ENCODE assay signal across 23 cellular contexts in the genomic region with DNA sequence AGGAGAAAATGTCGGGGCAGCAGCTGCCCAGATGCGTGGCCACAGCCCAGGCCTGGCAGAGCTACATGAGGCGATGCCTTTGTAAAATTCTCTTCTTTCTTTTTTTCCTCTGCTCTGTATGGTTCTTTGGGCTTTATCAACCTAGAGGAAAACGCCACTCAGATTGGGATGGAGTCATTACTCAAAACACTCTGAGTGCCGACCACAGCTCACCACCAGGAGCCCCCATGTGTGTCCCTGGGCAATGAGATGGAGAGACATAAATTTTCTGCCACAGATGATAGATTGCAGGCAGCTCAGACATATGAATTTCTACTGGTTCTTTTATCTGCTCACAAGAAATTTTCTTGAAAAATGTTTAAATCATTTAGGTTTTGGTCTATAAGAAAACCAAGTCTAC. TPM values are rescaled to one million over a fixed set of nuclear protein-coding genes. Genes with fewer than 3 reads are reported as not detected.
DNase-seq lines count a peak whose midpoint lies in the region; ATAC-seq, FAIRE-seq and TF ChIP-seq lines count a peak whose summit lies in the region.
"Had no signal": no experiment of that assay in that cellular context is flagged by ENCODE, and none has a peak within 500 bp of the region (broad histone marks: within the 10 kb centered on the region; RNA-seq: fewer than 3 reads in every experiment).

No MANE protein-coding gene starts in this region.

- peaks cover 6% of the 10 kb centered on the region for H3K36me3 Mint-ChIP-seq in nephron (ENCODE audit: low read depth)
- H3K36me3 Mint-ChIP-seq: CD14-positive monocyte had no signal

- H3K9ac ChIP-seq in PC-3 (ENCODE audit: low read length) = no peak overlapping the region

- no peak overlapping the region for H3K4me3 Mint-ChIP-seq in nephron
- H3K4me3 Mint-ChIP-seq: B cell, CD14-positive monocyte, H9, HFFc6 had no signal

- no peaks in the 10 kb centered on the region for H4K20me1 ChIP-seq in PC-3 (ENCODE audit: low read length)

- no peaks in the 10 kb centered on the region for H3K9me3 Mint-ChIP-seq in nephron

- BruUV-seq in PC-3 (replicated peaks; lab: Mats Ljungman, UMichigan) = no TSS peak

- POLR2A ChIA-PET in PC-3 (lab: Charles Lee; ENCODE audit: unreplicated experiment) = no interaction called here

- H3K79me2 ChIP-seq in PC-3 (ENCODE audit: low read length) = no peaks in the 10 kb centered on the region

- no peaks in the 10 kb centered on the region for H3K9me3 ChIP-seq in PC-3 (ENCODE audit: low read length)
- H3K9me3 ChIP-seq: A549 had no signal

- H3K36me3 ChIP-seq in PC-3 (ENCODE audit: low read depth, low read length) = no peaks in the 10 kb centered on the region

- intact Hi-C loops in PC-3 (cut with micrococcal nuclease) = no loop called here

- TF ChIP-seq CTCF in D721Med (IDR thresholded peaks at IDR 0.05; ENCODE audit: insufficient read depth, missing control alignments) (no peak), nephron (IDR thresholded peaks at IDR 0.05; ENCODE audit: unreplicated experiment in 3 of 3) (no peak), PC-3 (conservative IDR thresholded peaks at IDR 0.05; ENCODE audit: low read depth, low read length) (no peak)

- H3K27ac ChIP-seq in PC-3 (ENCODE audit: low read length) = no peak overlapping the region
- H3K27ac ChIP-seq: A549 had no signal

- H3K27me3 ChIP-seq in PC-3 (ENCODE audit: low read length) = no peaks in the 10 kb centered on the region

- no peaks in the 10 kb centered on the region for H3K27me3 Mint-ChIP-seq in nephron (ENCODE audit: low read depth)

- no peaks in the 10 kb centered on the region for H3F3A ChIP-seq in PC-3 (ENCODE audit: low read length, unreplicated experiment)

- H3K4me1 Mint-ChIP-seq in nephron = peaks cover 8% of the 10 kb centered on the region
- H3K4me1 Mint-ChIP-seq: B cell, CD14-positive monocyte had no signal

- no peaks in the 10 kb centered on the region for H3K9me2 ChIP-seq in PC-3 (replicated peaks; ENCODE audit: low read length)

- no peaks in the 10 kb centered on the region for H3K4me1 ChIP-seq in PC-3 (ENCODE audit: insufficient read depth, low read length)
- H3K4me1 ChIP-seq: A549 had no signal

- H2AFZ ChIP-seq in PC-3 (ENCODE audit: low read length) = no peak overlapping the region

- DNase-seq in D721Med (ENCODE audit: insufficient read length, low spot score) (peak; percentile 35), PC-3 (no peak), cerebellum (ENCODE audit: low spot score) (no peak), NCI-H1417 (lab: John Stamatoyannopoulos, UW) (no peak)
- DNase-seq: DMS53, GDM1, H9, HFFc6, KG1, NCI-H1092 treated with DMSO at 0.1 percent for 48 hours, NCI-H2029 treated with DMSO at 0.1 percent for 48 hours, NCI-H345, NCI-H524 treated with DMSO at 0.1 percent for 48 hours, NCI-H82, SHP77 had no signal

- peak; percentile 41 for ATAC-seq in GM18511 (IDR thresholded peaks at IDR 0.05; ENCODE audit: unreplicated experiment)
- peak; percentile 71 for ATAC-seq in HG02610 (IDR thresholded peaks at IDR 0.05; ENCODE audit: unreplicated experiment)
- ATAC-seq in PC-3 = no peak
- ATAC-seq in GM19023 (IDR thresholded peaks at IDR 0.05; ENCODE audit: unreplicated experiment) = no peak
- ATAC-seq: A549 had no signal

- no peak for FAIRE-seq in D721Med (lab: Jason Lieb, UNC)
- FAIRE-seq: A549, HTR-8/SVneo had no signal

- no peak overlapping the region for H3K4me2 ChIP-seq in PC-3 (ENCODE audit: low read length)
- H3K4me2 ChIP-seq: A549 had no signal

- CTCF ChIA-PET in PC-3 (lab: Charles Lee) = no interaction called here

- no peak overlapping the region for H3K4me3 ChIP-seq in PC-3 (ENCODE audit: low read length)
- H3K4me3 ChIP-seq: A549 had no signal

- peak overlapping the region in 2 of 3 experiments; percentile 63 to 76 for H3K27ac Mint-ChIP-seq in nephron
- H3K27ac Mint-ChIP-seq: B cell, CD14-positive monocyte, HFFc6 had no signal

RNA-seq across cellular contexts. Expression of a gene that starts 56.0 kb away (rescaled TPM):
- 5.1 and 5.4 TPM in 2 replicates for total RNA-seq in PC-3 (2014; rRNA removed)
- total RNA-seq in cerebellum = 11.3 TPM
- total RNA-seq: B cell had no signal

Comparison
In these comparisons a context has a peak if more than half of its experiments do, and no peak if none do; other contexts are left out.
1. ATAC-seq: peak in GM18511 (single experiment) and HG02610 (single experiment); none in PC-3 (single experiment) and GM19023 (single experiment).